13 cellular contexts compared by ENCODE assay signal in the genomic region with DNA sequence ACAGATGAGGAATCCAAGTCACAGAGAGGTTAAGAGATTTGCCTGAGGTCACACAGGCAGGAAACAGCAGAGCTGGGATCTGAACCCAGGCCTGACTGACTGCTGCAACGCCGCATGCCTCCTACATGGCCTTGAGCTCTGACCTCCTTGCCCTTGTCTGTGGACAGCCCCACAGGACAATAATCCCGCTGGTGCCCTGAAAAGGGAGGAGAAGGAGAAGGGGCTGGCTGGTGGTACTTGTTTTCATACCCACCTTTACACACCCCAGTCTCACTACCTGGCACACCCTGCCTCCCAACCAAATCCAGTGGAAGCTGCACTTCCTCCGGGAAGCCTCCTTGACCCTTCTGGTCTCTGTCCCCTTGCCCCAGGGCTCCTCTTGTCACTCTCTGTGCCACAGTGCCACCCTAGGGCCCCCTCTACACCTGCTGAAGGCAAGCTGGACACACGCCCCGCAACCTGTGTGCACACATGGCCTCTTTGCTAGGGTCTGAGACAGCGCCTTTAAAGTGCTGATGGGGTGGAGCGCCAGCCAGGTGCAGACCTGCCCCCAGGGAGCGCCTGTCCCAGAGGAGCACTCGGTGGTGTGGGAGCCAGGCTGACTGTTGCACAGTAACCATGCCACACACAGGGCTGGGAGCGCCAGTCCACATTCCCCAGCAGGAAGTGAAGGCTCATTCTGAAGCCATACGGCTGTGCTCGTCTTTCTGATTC. TPM values are rescaled to one million over a fixed set of nuclear protein-coding genes. Genes with fewer than 3 reads are reported as not detected.
DNase-seq lines count a peak whose midpoint lies in the region; ATAC-seq and TF ChIP-seq lines count a peak whose summit lies in the region.
"Had no signal": no experiment of that assay in that cellular context is flagged by ENCODE, and none has a peak within 500 bp of the region (broad histone marks: within the 10 kb centered on the region; RNA-seq: fewer than 3 reads in every experiment).

No MANE protein-coding gene starts in this region.

- no peaks in the 10 kb centered on the region for H3K27me3 Mint-ChIP-seq in osteocyte (ENCODE audit: unreplicated experiment)
- H3K27me3 Mint-ChIP-seq in activated T-helper 17 cell treated with anti-CD3 and anti-CD28 coated beads, Interleukin-2, amount 50 U/mL, for 72 hours: peaks cover 6% of the 10 kb centered on the region

- TF ChIP-seq POLR2A in esophagus squamous epithelium (IDR thresholded peaks at IDR 0.05): no peak

- intact Hi-C loops in esophagus squamous epithelium (cut with DNase I): no loop called here

- H3K4me1 Mint-ChIP-seq in osteocyte (ENCODE audit: unreplicated experiment): peaks cover 47% of the 10 kb centered on the region
- H3K4me1 Mint-ChIP-seq in activated T-helper 17 cell treated with anti-CD3 and anti-CD28 coated beads, Interleukin-2, amount 50 U/mL, for 72 hours: no peaks in the 10 kb centered on the region

- H3K9ac ChIP-seq in BLaER1 treated with 17β-estradiol and CSF1 and Interleukin-3, amounts not matched to agents 10 nM and 100 nM: peak overlapping the region in 9 of 11 experiments; percentile 22 to 84 (median 51); a peak in 13 of 22 replicates

- H3K36me3 ChIP-seq in BLaER1 treated with 17β-estradiol and CSF1 and Interleukin-3, amounts not matched to agents 10 nM and 100 nM: peaks cover 0 to 20% (median 0%) of the 10 kb centered on the region in 11 experiments; a peak in 4 of 22 replicates
- no peaks in the 10 kb centered on the region for H3K36me3 ChIP-seq in esophagus squamous epithelium
- H3K36me3 ChIP-seq: neutrophil, Peyer's patch had no signal

- no peaks in the 10 kb centered on the region for H3K9me3 Mint-ChIP-seq in osteocyte (ENCODE audit: unreplicated experiment)
- H3K9me3 Mint-ChIP-seq in activated T-helper 17 cell treated with anti-CD3 and anti-CD28 coated beads, Interleukin-2, amount 50 U/mL, for 72 hours: no peaks in the 10 kb centered on the region
- H3K9me3 Mint-ChIP-seq: T-helper 2 cell treated with Interferon-gamma antibody and Interleukin-4, amounts not matched to agents 5 μg/mL and 100 μg/mL, for 36 hours had no signal

- peaks cover 0 to 22% (median 0%) of the 10 kb centered on the region in 11 experiments; a peak in 2 of 22 replicates for H4K20me1 ChIP-seq in BLaER1 treated with 17β-estradiol and CSF1 and Interleukin-3, amounts not matched to agents 10 nM and 100 nM

- H3K4me3 ChIP-seq in BLaER1 treated with 17β-estradiol and CSF1 and Interleukin-3, amounts not matched to agents 10 nM and 100 nM: peak overlapping the region in 2 of 10 experiments; percentile 10 to 62; a peak in 2 of 20 replicates
- H3K4me3 ChIP-seq in esophagus squamous epithelium: no peak overlapping the region
- H3K4me3 ChIP-seq: Peyer's patch had no signal

- DNase-seq in NCI-H2107 treated with DMSO at 0.1 percent for 48 hours (lab: John Stamatoyannopoulos, UW; ENCODE audit: unreplicated experiment) (peak; percentile 23), esophagus squamous epithelium (lab: John Stamatoyannopoulos, UW) (no peak), osteocyte (ENCODE audit: extremely low spot score, unreplicated experiment) (no peak), RKO (ENCODE audit: low spot score) (no peak)
- DNase-seq: activated CD4-positive, alpha-beta T cell treated with anti-CD3 and anti-CD28 coated beads, Interleukin-2, amount 50 U/mL, for 1 hour; NCI-H2029 had no signal

- no peak overlapping the region for H3K4me3 Mint-ChIP-seq in osteocyte (ENCODE audit: unreplicated experiment)
- H3K4me3 Mint-ChIP-seq in activated T-helper 17 cell treated with anti-CD3 and anti-CD28 coated beads, Interleukin-2, amount 50 U/mL, for 72 hours: no peak overlapping the region
- H3K4me3 Mint-ChIP-seq: T-helper 2 cell treated with Interferon-gamma antibody and Interleukin-4, amounts not matched to agents 5 μg/mL and 100 μg/mL, for 36 hours had no signal

- no peaks in the 10 kb centered on the region; a peak in 7 of 20 replicates for H3K4me1 ChIP-seq in BLaER1 treated with 17β-estradiol and CSF1 and Interleukin-3, amounts not matched to agents 10 nM and 100 nM
- H3K4me1 ChIP-seq in esophagus squamous epithelium: peaks cover 0 to 85% (median 40%) of the 10 kb centered on the region in 3 donors

- ATAC-seq in HG03108 (IDR thresholded peaks at IDR 0.05; ENCODE audit: unreplicated experiment) (no peak), GM21423 (IDR thresholded peaks at IDR 0.05; ENCODE audit: unreplicated experiment) (no peak)
- no peak for ATAC-seq in activated T-helper 17 cell treated with anti-CD3 and anti-CD28 coated beads, Interleukin-2, amount 50 U/mL, for 72 hours (replicated peaks)

- 72 to 83% methylated on average over 5 of the region's 13 CpGs for WGBS in esophagus squamous epithelium, 2 donors

- TF ChIP-seq CTCF in esophagus squamous epithelium (IDR thresholded peaks at IDR 0.05) (no peak), osteocyte (IDR thresholded peaks at IDR 0.05) (no peak)

- H3K36me3 Mint-ChIP-seq in osteocyte (ENCODE audit: unreplicated experiment): peaks cover 17% of the 10 kb centered on the region
- no peaks in the 10 kb centered on the region for H3K36me3 Mint-ChIP-seq in activated T-helper 17 cell treated with anti-CD3 and anti-CD28 coated beads, Interleukin-2, amount 50 U/mL, for 72 hours (ENCODE audit: low read depth)

- peak overlapping the region; percentile 27 for H3K27ac Mint-ChIP-seq in osteocyte (ENCODE audit: unreplicated experiment)
- H3K27ac Mint-ChIP-seq in activated T-helper 17 cell treated with anti-CD3 and anti-CD28 coated beads, Interleukin-2, amount 50 U/mL, for 72 hours: no peak overlapping the region
- H3K27ac Mint-ChIP-seq: T-helper 2 cell treated with Interferon-gamma antibody and Interleukin-4, amounts not matched to agents 5 μg/mL and 100 μg/mL, for 36 hours had no signal

- peak overlapping the region in 7 of 11 experiments; percentile 39 to 94 (median 89); a peak in 15 of 22 replicates for H3K27ac ChIP-seq in BLaER1 treated with 17β-estradiol and CSF1 and Interleukin-3, amounts not matched to agents 10 nM and 100 nM
- peak overlapping the region in 3 of 4 donors; percentile 37 to 92 (median 50) for H3K27ac ChIP-seq in esophagus squamous epithelium
- H3K27ac ChIP-seq: neutrophil had no signal

- H3K27me3 ChIP-seq in BLaER1 treated with 17β-estradiol and CSF1 and Interleukin-3, amounts not matched to agents 10 nM and 100 nM: no peaks in the 10 kb centered on the region
- H3K27me3 ChIP-seq in esophagus squamous epithelium: no peaks in the 10 kb centered on the region
- H3K27me3 ChIP-seq: Peyer's patch had no signal

- H3K4me2 ChIP-seq in BLaER1 treated with 17β-estradiol and CSF1 and Interleukin-3, amounts not matched to agents 10 nM and 100 nM: no peak overlapping the region

- H3K9me3 ChIP-seq in BLaER1 treated with 17β-estradiol and CSF1 and Interleukin-3, amounts not matched to agents 10 nM and 100 nM (replicated peaks in 1 of 11): 0 out of 22 replicates have a peak, but pooled peaks cover 0 to 5% (median 0%) of the 10 kb centered on the region in 11 experiments
- no peaks in the 10 kb centered on the region for H3K9me3 ChIP-seq in esophagus squamous epithelium
- H3K9me3 ChIP-seq: neutrophil, Peyer's patch had no signal

RNA-seq across cellular contexts. Expression of a gene that starts 38.6 kb away (rescaled TPM):
- total RNA-seq in esophagus squamous epithelium (10 to 100 TPM in 1 of 4 donors, 1 to 10 TPM in 3; 2.2 to 26.1 (median 6.4) TPM), osteocyte (85.7 and 88.3 TPM in 2 replicates)
- total RNA-seq in activated T-helper 17 cell treated with anti-CD3 and anti-CD28 coated beads, Interleukin-2, amount 50 U/mL, for 72 hours: 1 to 10 TPM; 1.3 to 2.6 TPM

RNA-seq across cellular contexts. Expression of a gene that starts 59.6 kb away (rescaled TPM):
- 100 to 1,000 TPM in 1 of 4 donors, 10 to 100 TPM in 3; 40.2 to 141 (median 56.6) TPM for total RNA-seq in esophagus squamous epithelium
- 17.0 and 20.7 TPM in 2 replicates for total RNA-seq in osteocyte
- total RNA-seq in activated T-helper 17 cell treated with anti-CD3 and anti-CD28 coated beads, Interleukin-2, amount 50 U/mL, for 72 hours: 100 to 1,000 TPM in 1 of 2 donors, 10 to 100 TPM in 1; 73.7 to 170 TPM
